1 cellular context compared by ENCODE assay signal in the genomic region with DNA sequence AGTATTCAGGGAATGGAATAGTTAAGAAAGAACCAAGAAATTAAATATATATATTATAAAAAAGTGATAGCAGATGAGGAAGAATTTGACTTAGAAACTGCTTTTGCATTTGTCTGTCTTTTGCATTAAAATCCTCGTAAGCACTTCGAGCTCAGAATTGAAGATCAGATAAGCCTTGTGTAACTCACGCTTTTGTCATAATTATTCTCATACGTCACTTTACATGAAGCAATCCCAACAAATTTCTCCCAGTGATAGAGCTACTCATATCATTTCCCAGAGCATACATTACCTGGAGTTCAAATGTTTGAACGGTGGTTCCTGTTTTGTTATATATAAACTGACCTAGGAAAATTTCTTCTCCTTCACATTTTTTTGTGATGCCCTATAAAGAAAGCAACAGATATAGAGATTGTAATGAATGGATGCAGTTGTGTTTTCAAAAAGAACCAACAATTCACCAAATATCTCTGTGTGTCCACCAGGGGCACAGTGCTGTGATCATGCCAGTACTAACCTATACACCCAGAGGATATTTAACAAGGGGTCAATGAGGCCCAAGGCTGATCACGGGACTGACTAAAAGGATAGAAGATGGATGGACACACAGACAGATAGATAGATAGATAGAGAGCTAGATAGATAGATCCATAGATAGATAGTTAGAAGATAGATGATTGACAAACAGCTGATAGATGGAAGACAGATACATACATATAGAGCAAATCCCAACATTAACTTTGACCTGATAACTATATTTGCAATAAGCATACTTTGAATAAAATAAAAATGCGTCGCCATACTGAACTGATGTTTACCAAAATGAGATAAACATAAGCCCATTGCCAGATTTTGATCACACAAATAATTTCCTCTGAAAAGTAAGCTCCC.
TF ChIP-seq lines count a peak whose summit lies in the region.

No MANE protein-coding gene starts in this region.

TF ChIP-seq in GM12878, 131 proteins besides CTCF, POLR2A, EP300 and RAD21:
- TF ChIP-seq STAT3 (IDR thresholded peaks at IDR 0.05; ENCODE audit: low read depth, low read length) (no peak), RELB (IDR thresholded peaks at IDR 0.05; ENCODE audit: low read depth) (no peak), SRF (IDR thresholded peaks at IDR 0.05; ENCODE audit: low read depth in 2 of 2, low read length in 2 of 2) (no peak), TCF7 (IDR thresholded peaks at IDR 0.05; ENCODE audit: borderline replicate concordance) (no peak), IKZF2 (IDR thresholded peaks at IDR 0.05) (no peak), YY1 (IDR thresholded peaks at IDR 0.05; ENCODE audit: low read depth, low read length) (no peak), GATAD2B (conservative IDR thresholded peaks at IDR 0.05; ENCODE audit: low read depth) (no peak), RAD51 (IDR thresholded peaks at IDR 0.05) (no peak), RELA (IDR thresholded peaks at IDR 0.05; ENCODE audit: borderline replicate concordance, partially characterized antibody) (no peak), PAX8 (IDR thresholded peaks at IDR 0.05) (no peak), CBX5 (IDR thresholded peaks at IDR 0.05; ENCODE audit: low read depth) (no peak), ASH2L (IDR thresholded peaks at IDR 0.05; ENCODE audit: borderline replicate concordance, low read depth) (no peak), ZBTB11 (CRISPR knock-in tag; IDR thresholded peaks at IDR 0.05) (no peak), SP1 (IDR thresholded peaks at IDR 0.05; ENCODE audit: low read depth, low read length) (no peak), SMAD1 (IDR thresholded peaks at IDR 0.05; ENCODE audit: low read depth, partially characterized antibody) (no peak), NFIC (IDR thresholded peaks at IDR 0.05; ENCODE audit: low read depth, low read length) (no peak), POU2F2 (IDR thresholded peaks at IDR 0.05; ENCODE audit: borderline replicate concordance, low read depth, low read length) (no peak), RFX5 (IDR thresholded peaks at IDR 0.05; ENCODE audit: low read depth, low read length) (no peak), ETV6 (conservative IDR thresholded peaks at IDR 0.05 in 1 of 2, IDR thresholded peaks at IDR 0.05 in 1 of 2; ENCODE audit: borderline replicate concordance in 1 of 2, low read depth in 1 of 2) (no peak)
- TF ChIP-seq, protein P1, sequence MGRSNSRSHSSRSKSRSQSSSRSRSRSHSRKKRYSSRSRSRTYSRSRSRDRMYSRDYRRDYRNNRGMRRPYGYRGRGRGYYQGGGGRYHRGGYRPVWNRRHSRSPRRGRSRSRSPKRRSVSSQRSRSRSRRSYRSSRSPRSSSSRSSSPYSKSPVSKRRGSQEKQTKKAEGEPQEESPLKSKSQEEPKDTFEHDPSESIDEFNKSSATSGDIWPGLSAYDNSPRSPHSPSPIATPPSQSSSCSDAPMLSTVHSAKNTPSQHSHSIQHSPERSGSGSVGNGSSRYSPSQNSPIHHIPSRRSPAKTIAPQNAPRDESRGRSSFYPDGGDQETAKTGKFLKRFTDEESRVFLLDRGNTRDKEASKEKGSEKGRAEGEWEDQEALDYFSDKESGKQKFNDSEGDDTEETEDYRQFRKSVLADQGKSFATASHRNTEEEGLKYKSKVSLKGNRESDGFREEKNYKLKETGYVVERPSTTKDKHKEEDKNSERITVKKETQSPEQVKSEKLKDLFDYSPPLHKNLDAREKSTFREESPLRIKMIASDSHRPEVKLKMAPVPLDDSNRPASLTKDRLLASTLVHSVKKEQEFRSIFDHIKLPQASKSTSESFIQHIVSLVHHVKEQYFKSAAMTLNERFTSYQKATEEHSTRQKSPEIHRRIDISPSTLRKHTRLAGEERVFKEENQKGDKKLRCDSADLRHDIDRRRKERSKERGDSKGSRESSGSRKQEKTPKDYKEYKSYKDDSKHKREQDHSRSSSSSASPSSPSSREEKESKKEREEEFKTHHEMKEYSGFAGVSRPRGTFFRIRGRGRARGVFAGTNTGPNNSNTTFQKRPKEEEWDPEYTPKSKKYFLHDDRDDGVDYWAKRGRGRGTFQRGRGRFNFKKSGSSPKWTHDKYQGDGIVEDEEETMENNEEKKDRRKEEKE (IDR thresholded peaks at IDR 0.05): no peak
